In genomic region chr1:193019442-193020026, GRCh38 we compare ENCODE assay signal across 8 cellular contexts. TPM values are rescaled to one million over a fixed set of nuclear protein-coding genes. Genes with fewer than 3 reads are reported as not detected.
DNase-seq lines count a peak whose midpoint lies in the region; ATAC-seq, FAIRE-seq and TF ChIP-seq lines count a peak whose summit lies in the region.

No MANE protein-coding gene starts in this region.

- H3K27me3 ChIP-seq in Karpas-422 (ENCODE audit: low read length) (no peaks in the 10 kb centered on the region), pancreas (no peaks in the 10 kb centered on the region)

- H3K79me2 ChIP-seq in Karpas-422 (ENCODE audit: low read length): peaks cover 14% of the 10 kb centered on the region; the same call in 1 of the 2 replicates

- no peaks in the 10 kb centered on the region for H4K20me1 ChIP-seq in Karpas-422 (ENCODE audit: insufficient read depth, low read depth, low read length)

- no peak overlapping the region for H3K9ac ChIP-seq in Karpas-422 (ENCODE audit: low read length)

- H3K27ac ChIP-seq in Karpas-422 (ENCODE audit: low read length) (no peak overlapping the region), pancreas (no peak overlapping the region)

- H2AFZ ChIP-seq in Karpas-422 (ENCODE audit: low read length): no peak overlapping the region

- DNase-seq in COR-L47 (lab: John Stamatoyannopoulos, UW) (peak; percentile 49), Karpas-422 (peak; percentile 74), SK-N-DZ (ENCODE audit: low spot score) (peak; percentile 29), fibroblast of peridontal ligament (ENCODE audit: extremely low read depth) (peak; percentile 85), pancreas (no peak)
- DNase-seq in activated CD4-positive, alpha-beta T cell treated with anti-CD3 and anti-CD28 coated beads for 48 hours: no peak

- H3K9me3 ChIP-seq in Karpas-422 (ENCODE audit: low read length) (no peaks in the 10 kb centered on the region), pancreas (no peaks in the 10 kb centered on the region)

- intact Hi-C loops in pancreas (cut with DNase I): loop anchor here in 2 of 3 donors (5.0 to 10.0 kb wide), 2 partner anchors 212 to 215 kb away; partner anchors contain the start of gene RGS2 (in 2 of the 2)

- TF ChIP-seq CTCF in pancreas (IDR thresholded peaks at IDR 0.05): peak in 1 of 4 donors; percentile 33

- ATAC-seq in GM19455 (IDR thresholded peaks at IDR 0.05; ENCODE audit: unreplicated experiment) (peak; percentile 69), pancreas (peak; percentile 72 to 91 (median 86)), GM19452 (IDR thresholded peaks at IDR 0.05; ENCODE audit: unreplicated experiment) (no peak)

- H3K36me3 ChIP-seq in Karpas-422 (ENCODE audit: insufficient read depth, low read length) (peaks cover 60% of the 10 kb centered on the region; the same call in 1 of the 2 replicates), pancreas (no peaks in the 10 kb centered on the region)

- H3K9me2 ChIP-seq in Karpas-422 (replicated peaks; ENCODE audit: insufficient read depth, low read length): no peaks in the 10 kb centered on the region

- no peak overlapping the region for H3K4me3 ChIP-seq in Karpas-422 (ENCODE audit: low read length)
- H3K4me3 ChIP-seq in pancreas: no peak overlapping the region

- H3K4me1 ChIP-seq in Karpas-422 (ENCODE audit: low read length) (no peaks in the 10 kb centered on the region), pancreas (no peaks in the 10 kb centered on the region)

- H3K4me2 ChIP-seq in Karpas-422 (ENCODE audit: low read depth, low read length, poor library complexity, severe bottlenecking): no peak overlapping the region

- peak; percentile 96 for FAIRE-seq in pancreas (lab: Jason Lieb, UNC)

RNA-seq across cellular contexts. Expression of gene UCHL5, which starts 39.6 kb away (rescaled TPM):
- 48.8 and 63.4 TPM in 2 replicates for total RNA-seq in Karpas-422 (2014; rRNA removed; shearing (Covaris generic); ENCODE audit: low replicate concordance)
- 25.3 and 30.2 TPM in 2 replicates for polyA plus RNA-seq in SK-N-DZ (2014; cell fraction: cytosol; rRNA removed)
- 24.5 and 33.4 TPM in 2 replicates for polyA plus RNA-seq in SK-N-DZ (2014; cell fraction: nucleus; rRNA removed)
- total RNA-seq in pancreas: 10 to 100 TPM; 14.8 to 26.8 (median 17.8) TPM
- 10 to 100 TPM in 1 of 2 donors, 1 to 10 TPM in 1; 9.8 to 13.5 TPM for polyA plus RNA-seq in pancreas

RNA-seq across cellular contexts. Expression of gene RO60, which starts 39.9 kb away (rescaled TPM):
- 107 and 168 TPM in 2 replicates for total RNA-seq in Karpas-422 (2014; rRNA removed; shearing (Covaris generic); ENCODE audit: low replicate concordance)
- 27.8 and 28.9 TPM in 2 replicates for polyA plus RNA-seq in SK-N-DZ (2014; cell fraction: cytosol; rRNA removed)
- 11.9 and 13.3 TPM in 2 replicates for polyA plus RNA-seq in SK-N-DZ (2014; cell fraction: nucleus; rRNA removed)
- 10 to 100 TPM; 14.0 to 31.3 (median 22.7) TPM for total RNA-seq in pancreas
- polyA plus RNA-seq in pancreas: 1 to 10 TPM; 4.3 to 5.1 TPM

Comparison
In these comparisons a context has a peak if more than half of its experiments do, and no peak if none do; other contexts are left out.
1. DNase-seq: peak in COR-L47 (single experiment), Karpas-422 (single experiment), SK-N-DZ (single experiment) and fibroblast of peridontal ligament (single experiment); none in pancreas (0 of 6) and activated CD4-positive, alpha-beta T cell treated with anti-CD3 and anti-CD28 coated beads for 48 hours (single experiment).